In genomic region chr14:99240512-99241313, GRCh38 we compare ENCODE assay signal across 1 cellular context.
TF ChIP-seq lines count a peak whose summit lies in the region.

No MANE protein-coding gene starts in this region.

TF ChIP-seq in neural cell, 6 proteins besides CTCF, POLR2A, EP300 and RAD21 (continued from another document):
- TF ChIP-seq, protein P1, sequence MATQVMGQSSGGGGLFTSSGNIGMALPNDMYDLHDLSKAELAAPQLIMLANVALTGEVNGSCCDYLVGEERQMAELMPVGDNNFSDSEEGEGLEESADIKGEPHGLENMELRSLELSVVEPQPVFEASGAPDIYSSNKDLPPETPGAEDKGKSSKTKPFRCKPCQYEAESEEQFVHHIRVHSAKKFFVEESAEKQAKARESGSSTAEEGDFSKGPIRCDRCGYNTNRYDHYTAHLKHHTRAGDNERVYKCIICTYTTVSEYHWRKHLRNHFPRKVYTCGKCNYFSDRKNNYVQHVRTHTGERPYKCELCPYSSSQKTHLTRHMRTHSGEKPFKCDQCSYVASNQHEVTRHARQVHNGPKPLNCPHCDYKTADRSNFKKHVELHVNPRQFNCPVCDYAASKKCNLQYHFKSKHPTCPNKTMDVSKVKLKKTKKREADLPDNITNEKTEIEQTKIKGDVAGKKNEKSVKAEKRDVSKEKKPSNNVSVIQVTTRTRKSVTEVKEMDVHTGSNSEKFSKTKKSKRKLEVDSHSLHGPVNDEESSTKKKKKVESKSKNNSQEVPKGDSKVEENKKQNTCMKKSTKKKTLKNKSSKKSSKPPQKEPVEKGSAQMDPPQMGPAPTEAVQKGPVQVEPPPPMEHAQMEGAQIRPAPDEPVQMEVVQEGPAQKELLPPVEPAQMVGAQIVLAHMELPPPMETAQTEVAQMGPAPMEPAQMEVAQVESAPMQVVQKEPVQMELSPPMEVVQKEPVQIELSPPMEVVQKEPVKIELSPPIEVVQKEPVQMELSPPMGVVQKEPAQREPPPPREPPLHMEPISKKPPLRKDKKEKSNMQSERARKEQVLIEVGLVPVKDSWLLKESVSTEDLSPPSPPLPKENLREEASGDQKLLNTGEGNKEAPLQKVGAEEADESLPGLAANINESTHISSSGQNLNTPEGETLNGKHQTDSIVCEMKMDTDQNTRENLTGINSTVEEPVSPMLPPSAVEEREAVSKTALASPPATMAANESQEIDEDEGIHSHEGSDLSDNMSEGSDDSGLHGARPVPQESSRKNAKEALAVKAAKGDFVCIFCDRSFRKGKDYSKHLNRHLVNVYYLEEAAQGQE (IDR thresholded peaks at IDR 0.05; ENCODE audit: borderline replicate concordance) = no peak
- no peak for TF ChIP-seq SMC3 (conservative IDR thresholded peaks at IDR 0.05; ENCODE audit: poor library complexity)
